In genomic region chr6:30555428-30556005, GRCh38 we compare ENCODE assay signal across 8 cellular contexts. TPM values are rescaled to one million over a fixed set of nuclear protein-coding genes. Genes with fewer than 3 reads are reported as not detected.
DNase-seq lines count a peak whose midpoint lies in the region; TF ChIP-seq lines count a peak whose summit lies in the region.

No MANE protein-coding gene starts in this region.

- peak overlapping the region; percentile 94 to 95 for H3K4me3 Mint-ChIP-seq in H9

- H2BK20ac ChIP-seq in H9 (ENCODE audit: low read depth, low read length, poor library complexity, severe bottlenecking): no peak overlapping the region

- H3K27ac Mint-ChIP-seq in H9: peak overlapping the region; percentile 87 to 100 (median 90); a peak in 6 of 7 replicates

- no peaks in the 10 kb centered on the region for H4K20me1 ChIP-seq in H9 (ENCODE audit: control insufficient read depth, insufficient read depth, insufficient read length)

- peaks cover 26 to 72% (median 62%) of the 10 kb centered on the region in 3 experiments for H3K36me3 Mint-ChIP-seq in H9 (ENCODE audit: insufficient read depth in 1 of 3, low read depth in 3 of 3)

- no CpG with 5 or more reads among the region's 32 CpGs for WGBS in H9 (ENCODE audit: extremely low coverage, insufficient read length, low lambda C conversion rate)

- H3K4me3 ChIP-seq in BJ (ENCODE audit: low read depth, low read length) (peak overlapping the region; percentile 65), mononuclear cell (ENCODE audit: low read length) (peak overlapping the region; percentile 67)

- H2BK5ac ChIP-seq in H9 (ENCODE audit: insufficient read length, low read length): no peak overlapping the region

- H3K4me1 Mint-ChIP-seq in H9: peaks cover 12 to 17% of the 10 kb centered on the region in 2 experiments

- H2BK12ac ChIP-seq in H9 (ENCODE audit: insufficient read length, low read depth, low read length): no peak overlapping the region

- CTCF ChIA-PET in BJ (lab: Yijun Ruan, JAX): interaction anchor here (0.6 to 5.3 kb wide), 6 partner anchors 10 to 74 kb away, joined by 3 to 37 read pairs (median 7); no protein-coding TSS in a partner anchor

- no peak overlapping the region for H2AK5ac ChIP-seq in H9 (ENCODE audit: insufficient read length, low read length)

- peak overlapping the region; percentile 65 for H3K18ac ChIP-seq in H9 (ENCODE audit: insufficient read length, low read depth, low read length)

- H3K27me3 Mint-ChIP-seq in H9 (ENCODE audit: low read depth): no peaks in the 10 kb centered on the region

- H4K5ac ChIP-seq in H9 (ENCODE audit: insufficient read length, low read depth, low read length): no peak overlapping the region

- no peak overlapping the region for H3K56ac ChIP-seq in H9 (ENCODE audit: insufficient read length, low read depth, low read length)

- POLR2A ChIA-PET in BJ (lab: Charles Lee): no interaction called here

- TF ChIP-seq CTCF in BJ (IDR thresholded peaks at IDR 0.05; ENCODE audit: insufficient read depth, low read depth, low read length) (peak; percentile 19; the same call in 1 of the 2 replicates), H9 (conservative IDR thresholded peaks at IDR 0.05) (no peak)

- H3K9me3 ChIP-seq in H9 (ENCODE audit: control insufficient read depth, low read depth, low read length): no peaks in the 10 kb centered on the region
- no peaks in the 10 kb centered on the region for H3K9me3 ChIP-seq in mononuclear cell (ENCODE audit: low read depth, low read length)

- H3K23me2 ChIP-seq in H9 (ENCODE audit: insufficient read length, low read depth, low read length, poor library complexity, severe bottlenecking): peaks cover 14% of the 10 kb centered on the region

- H3K23ac ChIP-seq in H9 (ENCODE audit: insufficient read length, low read depth, low read length): no peak overlapping the region

- H3K36me3 ChIP-seq in BJ (ENCODE audit: control insufficient read depth, insufficient read depth, low read length): peaks cover 18% of the 10 kb centered on the region

- no peak overlapping the region for H4K91ac ChIP-seq in H9 (ENCODE audit: insufficient read length, low read depth, low read length)

- no peaks in the 10 kb centered on the region; a peak in 1 of 5 replicates for H3K9me3 Mint-ChIP-seq in H9

- no peak overlapping the region for H2AFZ ChIP-seq in H9 (ENCODE audit: low read length)

- H4K8ac ChIP-seq in H9 (replicated peaks; ENCODE audit: insufficient read length, low read depth, low read length): no peak overlapping the region

- no peak overlapping the region for H2BK15ac ChIP-seq in H9 (ENCODE audit: low read depth, low read length)

- no peak overlapping the region for H3K14ac ChIP-seq in H9 (ENCODE audit: insufficient read depth, low read length)

- H3K79me1 ChIP-seq in H9 (ENCODE audit: insufficient read depth, low read depth, low read length, poor library complexity, severe bottlenecking): peaks cover 2% of the 10 kb centered on the region

- H3K27me3 ChIP-seq in BJ (ENCODE audit: control insufficient read depth, insufficient read depth, low read length) (no peaks in the 10 kb centered on the region), H9 (ENCODE audit: insufficient read depth, low read length) (no peaks in the 10 kb centered on the region), mononuclear cell (ENCODE audit: insufficient read depth, low read length) (no peaks in the 10 kb centered on the region)

- no peak overlapping the region for H3K27ac ChIP-seq in H9 (ENCODE audit: insufficient read length, low read depth, low read length)
- peak overlapping the region; percentile 90 for H3K27ac ChIP-seq in epithelial cell of prostate

- peak overlapping the region; percentile 82 for H3K4me2 ChIP-seq in H9 (ENCODE audit: insufficient read depth, insufficient read length, low read length)

- H3K9ac ChIP-seq in H9 (ENCODE audit: extremely low read depth, insufficient read length, low read length): peak overlapping the region; percentile 60

- H3K79me2 ChIP-seq in H9 (ENCODE audit: insufficient read depth, low read length): peaks cover 5% of the 10 kb centered on the region; the same call in 1 of the 2 replicates

- DNase-seq in BJ (ENCODE audit: low read depth): no peak
- DNase-seq in H9: peak; percentile 69
- DNase-seq in T1000 (lab: John Stamatoyannopoulos, UW): peak; percentile 48
- DNase-seq in epithelial cell of prostate (ENCODE audit: low read depth, low spot score): no peak
- DNase-seq in ureter (ENCODE audit: low spot score): peak; percentile 57
- no peak for DNase-seq in COLO829 (ENCODE audit: low spot score)
- no peak for DNase-seq in NOMO-1 treated with dmso at 0.1 percent for 144 hours (lab: John Stamatoyannopoulos, UW; ENCODE audit: unreplicated experiment)

- H3K4ac ChIP-seq in H9 (ENCODE audit: low read depth, low read length): no peak overlapping the region

- H2BK120ac ChIP-seq in H9 (ENCODE audit: low read depth, low read length, poor library complexity, severe bottlenecking): no peak overlapping the region

- no peaks in the 10 kb centered on the region for H3K4me1 ChIP-seq in H9 (ENCODE audit: insufficient read depth, low read length)
- H3K4me1 ChIP-seq in mononuclear cell (ENCODE audit: insufficient read depth, low read length): peaks cover 24% of the 10 kb centered on the region

- H3T11ph ChIP-seq in H9 (ENCODE audit: low read length): no peak overlapping the region

RNA-seq across cellular contexts. Expression of gene GNL1, which starts 0.8 kb away (rescaled TPM):
- polyA plus RNA-seq in BJ (2011; rRNA removed): 47.4 and 47.6 TPM in 2 replicates
- polyA minus RNA-seq in BJ (2011; rRNA and poly(A)+ RNA removed): 31.9 and 49.9 TPM in 2 replicates
- total RNA-seq in H9 (2021) (79.7 and 83.5 TPM in 2 replicates), mononuclear cell (40.8 TPM), ureter (72.6 TPM)

RNA-seq across cellular contexts. Expression of gene PRR3, which starts 1.6 kb away (rescaled TPM):
- 15.8 and 16.0 TPM in 2 replicates for polyA plus RNA-seq in BJ (2011; rRNA removed)
- polyA minus RNA-seq in BJ (2011; rRNA and poly(A)+ RNA removed): 9.4 and 20.5 TPM in 2 replicates
- total RNA-seq in H9 (2021) (15.8 and 17.0 TPM in 2 replicates), mononuclear cell (6.8 TPM), ureter (17.3 TPM)

RNA-seq across cellular contexts. Expression of gene ABCF1, which starts 15.7 kb away (rescaled TPM):
- polyA plus RNA-seq in BJ (2011; rRNA removed): 30.0 and 37.9 TPM in 2 replicates
- 48.5 and 54.9 TPM in 2 replicates for polyA minus RNA-seq in BJ (2011; rRNA and poly(A)+ RNA removed)
- total RNA-seq in H9 (2021) (118 TPM in 2 replicates), mononuclear cell (30.5 TPM), ureter (63.9 TPM)

Comparison
In these comparisons a context has a peak if more than half of its experiments do, and no peak if none do; other contexts are left out.
1. DNase-seq: peak in H9 (single experiment), T1000 (single experiment) and ureter (single experiment); none in BJ (single experiment), epithelial cell of prostate (single experiment), COLO829 (single experiment) and NOMO-1 treated with dmso at 0.1 percent for 144 hours (single experiment).